In the genomic region with DNA sequence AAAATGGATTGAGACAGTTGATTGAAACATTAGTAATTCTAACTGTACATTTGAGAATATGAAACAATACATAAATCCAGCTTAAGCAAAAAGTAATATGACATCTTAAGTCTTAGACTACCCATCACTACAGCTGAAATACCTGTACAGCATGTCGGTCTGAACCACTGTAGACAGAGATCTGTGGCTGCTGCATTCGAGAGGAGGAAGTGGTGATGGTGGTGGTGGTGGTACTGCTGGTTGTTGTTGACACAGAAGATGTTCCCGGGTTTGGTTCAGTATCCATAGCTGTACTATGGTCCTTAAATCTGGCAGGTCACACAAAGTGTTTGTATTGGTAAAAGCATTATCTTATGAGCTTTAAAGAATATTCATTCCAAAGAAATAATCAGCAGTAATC, we compare ENCODE assay signal across 9 cellular contexts. TPM values are rescaled to one million over a fixed set of nuclear protein-coding genes. Genes with fewer than 3 reads are reported as not detected.
DNase-seq lines count a peak whose midpoint lies in the region; ATAC-seq and TF ChIP-seq lines count a peak whose summit lies in the region.
"Had no signal": no experiment of that assay in that cellular context is flagged by ENCODE, and none has a peak within 500 bp of the region (broad histone marks: within the 10 kb centered on the region; RNA-seq: fewer than 3 reads in every experiment).

No MANE protein-coding gene starts in this region.

- peaks cover 28% of the 10 kb centered on the region for H3K4me1 Mint-ChIP-seq in activated T-helper 17 cell treated with anti-CD3 and anti-CD28 coated beads, Interleukin-2, amount 50 U/mL, for 72 hours

- H3K4me1 ChIP-seq in KMS-11 (ENCODE audit: low read depth, poor library complexity, severe bottlenecking) (peaks cover 56% of the 10 kb centered on the region), psoas muscle (peaks cover 14% of the 10 kb centered on the region)

- ATAC-seq in activated T-helper 17 cell treated with anti-CD3 and anti-CD28 coated beads, Interleukin-2, amount 50 U/mL, for 72 hours (replicated peaks): peak; percentile 43
- ATAC-seq in psoas muscle (no peak), HG03025 (IDR thresholded peaks at IDR 0.05; ENCODE audit: low FRiP score, unreplicated experiment) (no peak), HG03521 (IDR thresholded peaks at IDR 0.05; ENCODE audit: unreplicated experiment) (no peak)

- H3K36me3 ChIP-seq in GM06990 (ENCODE audit: control insufficient read depth, insufficient read depth, low read length): peaks cover 4% of the 10 kb centered on the region; the same call in 1 of the 2 replicates
- H3K36me3 ChIP-seq in KMS-11 (ENCODE audit: insufficient read depth): peaks cover 8% of the 10 kb centered on the region; the same call in 1 of the 2 replicates
- peaks cover 2 to 49% of the 10 kb centered on the region in 2 donors for H3K36me3 ChIP-seq in psoas muscle (ENCODE audit: insufficient read depth in 1 of 2, low read depth in 1 of 2)

- H3K4me2 ChIP-seq in KMS-11: peak overlapping the region; percentile 77

- H3K27ac Mint-ChIP-seq in activated T-helper 17 cell treated with anti-CD3 and anti-CD28 coated beads, Interleukin-2, amount 50 U/mL, for 72 hours: peak overlapping the region; percentile 75

- H3K79me2 ChIP-seq in KMS-11 (ENCODE audit: insufficient read depth, low read depth): peaks cover 71% of the 10 kb centered on the region

- H3K27me3 ChIP-seq in GM06990 (replicated peaks; ENCODE audit: control insufficient read depth, insufficient read depth, low read length): no peaks in the 10 kb centered on the region
- no peaks in the 10 kb centered on the region for H3K27me3 ChIP-seq in KMS-11 (ENCODE audit: insufficient read depth, low read depth)
- no peaks in the 10 kb centered on the region for H3K27me3 ChIP-seq in psoas muscle (ENCODE audit: insufficient read depth in 3 of 3, low read length in 2 of 3)

- peak overlapping the region; percentile 93 for H3K4me3 ChIP-seq in GM06990 (replicated peaks; ENCODE audit: low read depth, low read length)
- H3K4me3 ChIP-seq in KMS-11 (IDR thresholded peaks at IDR 0.05; ENCODE audit: insufficient read depth, low read depth, low read length): no peak overlapping the region
- peak overlapping the region; percentile 92 for H3K4me3 ChIP-seq in psoas muscle

- no peak for TF ChIP-seq CTCF in GM06990 (IDR thresholded peaks at IDR 0.05; ENCODE audit: insufficient read depth, low read length, poor library complexity, severe bottlenecking)
- TF ChIP-seq CTCF in KMS-11 (conservative IDR thresholded peaks at IDR 0.05; ENCODE audit: low read depth, low read length): no peak
- TF ChIP-seq CTCF in psoas muscle (IDR thresholded peaks at IDR 0.05): no peak

- intact Hi-C loops in psoas muscle (cut with DNase I): loop anchor here in 1 of 2 donors (10.0 kb wide), 2 partner anchors 74 to 194 kb away; no protein-coding TSS in a partner anchor

- H3K27me3 Mint-ChIP-seq in activated T-helper 17 cell treated with anti-CD3 and anti-CD28 coated beads, Interleukin-2, amount 50 U/mL, for 72 hours: no peaks in the 10 kb centered on the region

- H3K9me3 Mint-ChIP-seq in activated T-helper 17 cell treated with anti-CD3 and anti-CD28 coated beads, Interleukin-2, amount 50 U/mL, for 72 hours: no peaks in the 10 kb centered on the region
- H3K9me3 Mint-ChIP-seq: mesothelial cell of epicardium had no signal

- no peak overlapping the region; the same call in 1 of the 2 replicates for H3K9ac ChIP-seq in KMS-11

- no peak overlapping the region for H2AFZ ChIP-seq in KMS-11 (ENCODE audit: low read depth)

- H4K20me1 ChIP-seq in KMS-11 (ENCODE audit: insufficient read depth): no peaks in the 10 kb centered on the region

- no peak for DNase-seq in GM06990 (ENCODE audit: extremely low read depth, insufficient read length)
- no peak for DNase-seq in psoas muscle
- no peak for DNase-seq in COLO668 (lab: John Stamatoyannopoulos, UW; ENCODE audit: unreplicated experiment)
- no peak for DNase-seq in COLO829 (ENCODE audit: low spot score)

- H3K4me3 Mint-ChIP-seq in activated T-helper 17 cell treated with anti-CD3 and anti-CD28 coated beads, Interleukin-2, amount 50 U/mL, for 72 hours: peak overlapping the region; percentile 98

- H3K36me3 Mint-ChIP-seq in activated T-helper 17 cell treated with anti-CD3 and anti-CD28 coated beads, Interleukin-2, amount 50 U/mL, for 72 hours (ENCODE audit: low read depth): peaks cover 78% of the 10 kb centered on the region

- no peaks in the 10 kb centered on the region for H3K9me3 ChIP-seq in psoas muscle

- no peak overlapping the region for H3K27ac ChIP-seq in KMS-11
- no peak overlapping the region for H3K27ac ChIP-seq in psoas muscle

- WGBS in psoas muscle, 3 donors: 88 to 94% (median 91%) methylated on average over 3 of the region's 3 CpGs

RNA-seq across cellular contexts. Expression of gene PHC3, which starts 2.9 kb away (rescaled TPM):
- 10 to 100 TPM; 65.8 to 98.7 TPM for total RNA-seq in activated T-helper 17 cell treated with anti-CD3 and anti-CD28 coated beads, Interleukin-2, amount 50 U/mL, for 72 hours
- total RNA-seq in psoas muscle: 10 to 100 TPM; 35.2 to 41.7 (median 38.9) TPM
- polyA plus RNA-seq in psoas muscle: 1 to 10 TPM; 4.0 to 9.9 (median 4.0) TPM

RNA-seq across cellular contexts. Expression of gene PRKCI, which starts 43.6 kb away (rescaled TPM):
- 10 to 100 TPM; 21.3 to 27.1 TPM for total RNA-seq in activated T-helper 17 cell treated with anti-CD3 and anti-CD28 coated beads, Interleukin-2, amount 50 U/mL, for 72 hours
- total RNA-seq in psoas muscle: 10 to 100 TPM in 3 of 4 donors, 1 to 10 TPM in 1; 9.9 to 19.8 (median 14.8) TPM
- polyA plus RNA-seq in psoas muscle: 10 to 100 TPM in 1 of 3 donors, 1 to 10 TPM in 2; 7.3 to 14.2 (median 7.6) TPM
